18 cellular contexts compared by ENCODE assay signal in genomic region chr20:50389437-50389807, GRCh38.
A peak's percentile ranks its signal among the peaks of the same experiment; 100 is the strongest.
DNase-seq lines count a peak whose midpoint lies in the region; ATAC-seq, FAIRE-seq and TF ChIP-seq lines count a peak whose summit lies in the region.
"Had no signal": no experiment of that assay in that cellular context is flagged by ENCODE, and none has a peak within 500 bp of the region (broad histone marks: within the 10 kb centered on the region; RNA-seq: fewer than 3 reads in every experiment).

No MANE protein-coding gene starts in this region.

- TF ChIP-seq EP300 in HepG2 (IDR thresholded peaks at IDR 0.05; ENCODE audit: low read depth in 2 of 2, low read length in 2 of 2) (peak in 1 of 2 experiments; percentile 98; a peak in 2 of 4 replicates), HepG2 (CRISPR knock-in tag; IDR thresholded peaks at IDR 0.05; ENCODE audit: borderline replicate concordance) (peak; percentile 99)

- H4K20me1 ChIP-seq in HepG2 (ENCODE audit: insufficient read depth, low read length), result no peaks in the 10 kb centered on the region

- CTCF ChIA-PET in Caco-2 (lab: Charles Lee), result interaction anchor here (0.6 to 0.8 kb wide), 4 partner anchors 11 to 274 kb away, joined by 3 to 5 read pairs (median 3); no protein-coding TSS in a partner anchor
- CTCF ChIA-PET in HepG2 (lab: Yijun Ruan, JAX; ENCODE audit: low intra/inter-chr PET ratio, low total read pairs), result interaction anchor here (0.6 to 1.6 kb wide), 2 partner anchors 17 to 203 kb away, joined by 3 to 5 read pairs; no protein-coding TSS in a partner anchor

- H3K27ac Mint-ChIP-seq in Caco-2 (ENCODE audit: unreplicated experiment), result peak overlapping the region; percentile 67
- peak overlapping the region; percentile 81 for H3K27ac Mint-ChIP-seq in central memory CD8-positive, alpha-beta T cell (ENCODE audit: low read depth)

- intact Hi-C loops in Caco-2 (cut with micrococcal nuclease; ENCODE audit: unreplicated experiment), result loop anchor here (1.0 to 5.0 kb wide), 3 partner anchors 33 to 197 kb away; partner anchors contain the start of gene CEBPB
- intact Hi-C loops in HepG2 (cut with micrococcal nuclease; ENCODE audit: unreplicated experiment), result loop anchor here (2.0 kb wide), 1 partner anchor 15 kb away; no protein-coding TSS in a partner anchor

- no peak overlapping the region for H2AFZ ChIP-seq in HepG2 (ENCODE audit: low read length)

- no peaks in the 10 kb centered on the region for H3K9me3 ChIP-seq in Caco-2
- H3K9me3 ChIP-seq in HepG2 (ENCODE audit: low read length), result no peaks in the 10 kb centered on the region
- H3K9me3 ChIP-seq in skeletal muscle tissue (ENCODE audit: control insufficient read depth in 3 of 3, low read length in 3 of 3), result no peaks in the 10 kb centered on the region
- H3K9me3 ChIP-seq: neutrophil had no signal

- TF ChIP-seq POLR2A in HepG2 (IDR thresholded peaks at IDR 0.05; ENCODE audit: insufficient read depth in 1 of 2, low read depth in 2 of 2, low read length in 2 of 2), result peak; percentile 50 to 69; a peak in 3 of 4 replicates

- peaks cover 55% of the 10 kb centered on the region for H3K4me1 Mint-ChIP-seq in Caco-2 (ENCODE audit: low read depth, unreplicated experiment)
- peaks cover 52% of the 10 kb centered on the region for H3K4me1 Mint-ChIP-seq in central memory CD8-positive, alpha-beta T cell

- H3K4me1 ChIP-seq in Caco-2 (peaks cover 60% of the 10 kb centered on the region), HepG2 (ENCODE audit: insufficient read depth, low read length) (peaks cover 93% of the 10 kb centered on the region), skeletal muscle tissue (ENCODE audit: control insufficient read depth in 3 of 3, insufficient read depth in 3 of 3, low read length in 3 of 3) (peaks cover 18 to 25% (median 21%) of the 10 kb centered on the region in 3 donors)

- H3K27me3 ChIP-seq in Caco-2 (replicated peaks; ENCODE audit: control insufficient read depth, insufficient read depth, low read length), result no peaks in the 10 kb centered on the region
- no peaks in the 10 kb centered on the region for H3K27me3 ChIP-seq in HepG2 (ENCODE audit: control insufficient read depth in 1 of 2, insufficient read depth in 2 of 2, low read length in 2 of 2)
- no peaks in the 10 kb centered on the region for H3K27me3 ChIP-seq in skeletal muscle tissue (ENCODE audit: control insufficient read depth in 3 of 3, insufficient read depth in 3 of 3, low read length in 3 of 3)

- POLR2A ChIA-PET in Caco-2 (lab: Charles Lee) (interaction anchor here (0.6 kb wide), 2 partner anchors 20 to 55 kb away, joined by 3 to 4 read pairs; no protein-coding TSS in a partner anchor), HepG2 (lab: Yijun Ruan, JAX) (interaction anchor here (0.7 to 3.3 kb wide), 33 partner anchors 10 to 274 kb away, joined by 3 to 299 read pairs (median 5); partner anchors contain the start of gene CEBPB)

- H3K36me3 ChIP-seq in Caco-2 (ENCODE audit: control insufficient read depth, insufficient read depth, low read length) (no peaks in the 10 kb centered on the region), HepG2 (replicated peaks in 1 of 2; ENCODE audit: control insufficient read depth in 1 of 2, insufficient read depth in 2 of 2, low read length in 2 of 2) (no peaks in the 10 kb centered on the region), skeletal muscle tissue (ENCODE audit: control insufficient read depth in 3 of 3, insufficient read depth in 3 of 3, low read length in 3 of 3) (no peaks in the 10 kb centered on the region)
- H3K36me3 ChIP-seq: neutrophil had no signal

- peak overlapping the region; percentile 21 for H3K4me3 Mint-ChIP-seq in Caco-2 (ENCODE audit: unreplicated experiment)
- H3K4me3 Mint-ChIP-seq in central memory CD8-positive, alpha-beta T cell, result no peak overlapping the region
- H3K4me3 Mint-ChIP-seq: stimulated activated naive CD8-positive, alpha-beta T cell treated with anti-CD3 and anti-CD28 coated beads, Interleukin-15, Interleukin-2, amounts not matched to agents 100 ng/mL and 50 ng/mL, for 24 hours had no signal

- H3K9ac ChIP-seq in HepG2 (ENCODE audit: insufficient read depth, low read depth, low read length), result peak overlapping the region; percentile 76
- H3K9ac ChIP-seq in skeletal muscle tissue (ENCODE audit: low read depth in 1 of 3, low read length in 3 of 3), result peak overlapping the region; percentile 42 to 66 (median 47)

- 0 out of 2 replicates have a peak, but pooled peaks have one; percentile 38 for TF ChIP-seq RAD21 in HepG2 (CRISPR knock-in tag; IDR thresholded peaks at IDR 0.05)

- no peaks in the 10 kb centered on the region for H3K9me3 Mint-ChIP-seq in Caco-2 (ENCODE audit: unreplicated experiment)
- H3K9me3 Mint-ChIP-seq in central memory CD8-positive, alpha-beta T cell, result no peaks in the 10 kb centered on the region
- H3K9me3 Mint-ChIP-seq: stimulated activated naive CD8-positive, alpha-beta T cell treated with anti-CD3 and anti-CD28 coated beads, Interleukin-15, Interleukin-2, amounts not matched to agents 100 ng/mL and 50 ng/mL, for 24 hours had no signal

- BruUV-seq in Caco-2 (replicated peaks; lab: Mats Ljungman, UMichigan), result no TSS peak
- no TSS peak for BruUV-seq in HepG2 (replicated peaks; lab: Mats Ljungman, UMichigan)

- TF ChIP-seq CTCF in Caco-2 (IDR thresholded peaks at IDR 0.05; ENCODE audit: insufficient read depth in 1 of 2, low read depth in 1 of 2, low read length in 1 of 2, severe bottlenecking in 1 of 2, unreplicated experiment in 1 of 2), result no peak
- TF ChIP-seq CTCF in HepG2 (CRISPR knock-in tag; IDR thresholded peaks at IDR 0.05), result no peak

- in situ Hi-C loops in HepG2 (cut with HindIII; ENCODE audit: extremely low pct_ligation_motif_present, low pct_unique_long_range_greater_than_20kb), result loop anchor here (5.0 kb wide), 1 partner anchor 202 kb away; no protein-coding TSS in a partner anchor

- WGBS in HepG2 (ENCODE audit: low lambda C conversion rate), result under 1% methylated on average over 7 of the region's 7 CpGs

- H3K4me3 ChIP-seq in Caco-2 (ENCODE audit: low read depth, low read length) (no peak overlapping the region), HepG2 (replicated peaks in 1 of 3; ENCODE audit: insufficient read depth in 1 of 3, low read depth in 2 of 3, low read length in 3 of 3) (peak overlapping the region; percentile 3 to 42 (median 25); a peak in 5 of 6 replicates), skeletal muscle tissue (ENCODE audit: low read length in 3 of 3) (no peak overlapping the region)

- H3K27me3 Mint-ChIP-seq in Caco-2 (ENCODE audit: insufficient read depth, unreplicated experiment), result no peaks in the 10 kb centered on the region
- H3K27me3 Mint-ChIP-seq in central memory CD8-positive, alpha-beta T cell, result no peaks in the 10 kb centered on the region

- FAIRE-seq in HepG2 (lab: Jason Lieb, UNC), result peak; percentile 91

- H3K4me2 ChIP-seq in HepG2 (ENCODE audit: low read depth, low read length), result peak overlapping the region; percentile 76

- no peaks in the 10 kb centered on the region for H3K79me2 ChIP-seq in HepG2 (ENCODE audit: insufficient read depth, low read length)

- ATAC-seq in central memory CD8-positive, alpha-beta T cell (replicated peaks; ENCODE audit: extremely low read depth, poor library complexity, severe bottlenecking), result no peak
- ATAC-seq in HepG2, result peak; percentile 80
- ATAC-seq: HCT116, sciatic nerve had no signal

- H3K27ac ChIP-seq in HepG2 (ENCODE audit: extremely low read length, insufficient read depth, low read length), result peak overlapping the region; percentile 95
- H3K27ac ChIP-seq in skeletal muscle tissue (ENCODE audit: low read depth, low read length), result peak overlapping the region; percentile 68
- H3K27ac ChIP-seq: neutrophil had no signal

- peak; percentile 86 to 90 for DNase-seq in Caco-2
- DNase-seq in central memory CD8-positive, alpha-beta T cell (ENCODE audit: low spot score in 2 of 2), result no peak
- peak; percentile 99 for DNase-seq in HepG2 (ENCODE audit: low spot score)
- DNase-seq in retina, result no peak
- no peak for DNase-seq in NOMO-1 treated with DMSO at 0.1 percent for 48 hours (lab: John Stamatoyannopoulos, UW; ENCODE audit: unreplicated experiment)
- DNase-seq in EL, result no peak
- no peak for DNase-seq in NCI-H1417 (lab: John Stamatoyannopoulos, UW)
- DNase-seq: central memory CD4-positive, alpha-beta T cell; effector CD8-positive, alpha-beta T cell; glutamatergic neuron; mesenchymal stem cell; NCI-H2081; NCI-H526 treated with DMSO at 0.1 percent for 48 hours had no signal

- H3K36me3 Mint-ChIP-seq in Caco-2 (ENCODE audit: insufficient read depth, unreplicated experiment), result no peaks in the 10 kb centered on the region
- H3K36me3 Mint-ChIP-seq in central memory CD8-positive, alpha-beta T cell (ENCODE audit: insufficient read depth), result peaks cover 8% of the 10 kb centered on the region

TF ChIP-seq in HepG2, 621 proteins besides CTCF, POLR2A, EP300 and RAD21 (continues in another document):
- TF ChIP-seq HNF4G (IDR thresholded peaks at IDR 0.05; ENCODE audit: borderline replicate concordance, low read depth, low read length) (peak; percentile 84), HNF4G (CRISPR knock-in tag; IDR thresholded peaks at IDR 0.05; ENCODE audit: borderline replicate concordance, low read depth) (peak; percentile 94), RORA (CRISPR knock-in tag; IDR thresholded peaks at IDR 0.05) (no peak), ZNF703 (CRISPR knock-in tag; IDR thresholded peaks at IDR 0.05; ENCODE audit: borderline replicate concordance) (peak; percentile 84; the same call in 1 of the 2 replicates), TGIF2 (CRISPR knock-in tag; IDR thresholded peaks at IDR 0.05) (peak; percentile 82; the same call in 1 of the 2 replicates), RCOR2 (CRISPR knock-in tag; IDR thresholded peaks at IDR 0.05) (no peak; the same call in 1 of the 2 replicates), NFKB2 (CRISPR knock-in tag; IDR thresholded peaks at IDR 0.05; ENCODE audit: borderline replicate concordance) (no peak), DNMT1 (CRISPR knock-in tag; IDR thresholded peaks at IDR 0.05) (no peak)

Comparison
In these comparisons a context has a peak if more than half of its experiments do, and no peak if none do; other contexts are left out.
1. DNase-seq: peak in Caco-2 (2 of 2) and HepG2 (single experiment); none in central memory CD8-positive, alpha-beta T cell (0 of 2), retina (single experiment), NOMO-1 treated with DMSO at 0.1 percent for 48 hours (single experiment), EL (single experiment) and NCI-H1417 (0 of 3).
2. H3K4me3 ChIP-seq: peak in HepG2 (3 of 3); none in Caco-2 (single experiment) and skeletal muscle tissue (0 of 3).